Comparison of ENCODE assay signal across 10 cellular contexts in genomic region chr20:24672886-24673677, GRCh38.
DNase-seq lines count a peak whose midpoint lies in the region; ATAC-seq, FAIRE-seq and TF ChIP-seq lines count a peak whose summit lies in the region.
"Had no signal": no experiment of that assay in that cellular context is flagged by ENCODE, and none has a peak within 500 bp of the region (broad histone marks: within the 10 kb centered on the region; RNA-seq: fewer than 3 reads in every experiment).

No MANE protein-coding gene starts in this region.

- H3K9me2 ChIP-seq in Karpas-422 (replicated peaks; ENCODE audit: insufficient read depth, low read length), result no peaks in the 10 kb centered on the region

- peaks cover 18% of the 10 kb centered on the region; the same call in 1 of the 2 replicates for H4K20me1 ChIP-seq in Karpas-422 (ENCODE audit: insufficient read depth, low read depth, low read length)

- no peaks in the 10 kb centered on the region for H3K4me1 ChIP-seq in foreskin keratinocyte
- no peaks in the 10 kb centered on the region for H3K4me1 ChIP-seq in HAP-1
- no peaks in the 10 kb centered on the region for H3K4me1 ChIP-seq in heart left ventricle
- peaks cover 18% of the 10 kb centered on the region for H3K4me1 ChIP-seq in Karpas-422 (ENCODE audit: low read length)

- no peak for TF ChIP-seq POLR2A in H54 (IDR thresholded peaks at IDR 0.05; ENCODE audit: low read depth, low read length)
- no peak for TF ChIP-seq POLR2A in heart left ventricle (IDR thresholded peaks at IDR 0.05)

- H3K27ac ChIP-seq in foreskin keratinocyte (no peak overlapping the region), heart left ventricle (no peak overlapping the region), Karpas-422 (ENCODE audit: low read length) (no peak overlapping the region)

- no peak overlapping the region for H2AFZ ChIP-seq in Karpas-422 (ENCODE audit: low read length)

- H3K4me3 ChIP-seq in HAP-1, result no peak overlapping the region
- H3K4me3 ChIP-seq in heart left ventricle, result no peak overlapping the region
- H3K4me3 ChIP-seq in Karpas-422 (ENCODE audit: low read length), result no peak overlapping the region

- in situ Hi-C loops in HAP-1 (cut with MboI; ENCODE audit: low sequenced_read_pairs), result no loop called here

- intact Hi-C loops in heart left ventricle (cut with DNase I), result loop anchor here in 1 of 10 donors (10.0 kb wide), 1 partner anchor 78 kb away; no protein-coding TSS in a partner anchor

- H3K79me2 ChIP-seq in Karpas-422 (ENCODE audit: low read length), result no peaks in the 10 kb centered on the region

- H3K36me3 ChIP-seq in HAP-1 (replicated peaks) (no peaks in the 10 kb centered on the region), heart left ventricle (no peaks in the 10 kb centered on the region), Karpas-422 (ENCODE audit: insufficient read depth, low read length) (no peaks in the 10 kb centered on the region)

- FAIRE-seq in H54 (lab: Jason Lieb, UNC), result peak; percentile 33

- ATAC-seq in SK-N-SH treated with all-trans-retinoic acid at 6 μM for 48 hours, result peak; percentile 90
- ATAC-seq in foreskin keratinocyte, result peak; percentile 86
- ATAC-seq in heart left ventricle, result no peak
- ATAC-seq: activated CD8-positive, alpha-beta T cell treated with anti-CD3 and anti-CD28 coated beads for 36 hours had no signal

- TF ChIP-seq CTCF in foreskin keratinocyte (conservative IDR thresholded peaks at IDR 0.05) (no peak), heart left ventricle (IDR thresholded peaks at IDR 0.05) (no peak)

- DNase-seq in H54 (ENCODE audit: insufficient read length, low spot score) (peak; percentile 82), foreskin keratinocyte (peak; percentile 54 to 86), HAP-1 (ENCODE audit: low spot score in 2 of 2) (no peak), heart left ventricle (no peak), Karpas-422 (no peak)
- DNase-seq in stimulated activated naive CD4-positive, alpha-beta T cell treated with Interleukin-2 at 50 U/mL for 16 hours (lab: John Stamatoyannopoulos, UW), result peak; percentile 3
- DNase-seq: activated CD8-positive, alpha-beta T cell treated with anti-CD3 and anti-CD28 coated beads for 36 hours; NCI-H1417; nephron progenitor cell had no signal

- H3K27me3 ChIP-seq in foreskin keratinocyte, result no peaks in the 10 kb centered on the region
- no peaks in the 10 kb centered on the region for H3K27me3 ChIP-seq in HAP-1 (ENCODE audit: low read depth)
- no peaks in the 10 kb centered on the region for H3K27me3 ChIP-seq in heart left ventricle
- no peaks in the 10 kb centered on the region; the same call in 1 of the 2 replicates for H3K27me3 ChIP-seq in Karpas-422 (ENCODE audit: low read length)

- no peak overlapping the region for H3K9ac ChIP-seq in Karpas-422 (ENCODE audit: low read length)

- WGBS in heart left ventricle, 4 donors, result 70 to 87% (median 77%) methylated on average over 3 to 7 of the region's 7 CpGs

- H3K4me2 ChIP-seq in Karpas-422 (ENCODE audit: low read depth, low read length, poor library complexity, severe bottlenecking), result no peak overlapping the region

- H3K9me3 ChIP-seq in HAP-1 (no peaks in the 10 kb centered on the region), heart left ventricle (no peaks in the 10 kb centered on the region), Karpas-422 (ENCODE audit: low read length) (no peaks in the 10 kb centered on the region)

TF ChIP-seq in SK-N-SH treated with all-trans-retinoic acid at 6 μM for 48 hours, 23 proteins besides CTCF, POLR2A, EP300 and RAD21:
- no peak for TF ChIP-seq ZFP30 (CRISPR knock-in tag; IDR thresholded peaks at IDR 0.05)
- TF ChIP-seq ZFP3 (CRISPR knock-in tag; IDR thresholded peaks at IDR 0.05), result no peak
- no peak for TF ChIP-seq CSDC2 (CRISPR knock-in tag; IDR thresholded peaks at IDR 0.05)

Comparison
In these comparisons a context has a peak if more than half of its experiments do, and no peak if none do; other contexts are left out.
1. DNase-seq: peak in H54 (single experiment), foreskin keratinocyte (2 of 2) and stimulated activated naive CD4-positive, alpha-beta T cell treated with Interleukin-2 at 50 U/mL for 16 hours (single experiment); none in HAP-1 (0 of 2), heart left ventricle (0 of 5) and Karpas-422 (single experiment).
2. ATAC-seq: peak in SK-N-SH treated with all-trans-retinoic acid at 6 μM for 48 hours (single experiment) and foreskin keratinocyte (single experiment); none in heart left ventricle (0 of 4).